ENCODE assay signal across 8 cellular contexts in genomic region chr11:46338988-46339666, GRCh38. TPM values are rescaled to one million over a fixed set of nuclear protein-coding genes. Genes with fewer than 3 reads are reported as not detected.
DNase-seq lines count a peak whose midpoint lies in the region; ATAC-seq and TF ChIP-seq lines count a peak whose summit lies in the region.

No MANE protein-coding gene starts in this region.

- no peak overlapping the region for H4K8ac ChIP-seq in H9 (replicated peaks; ENCODE audit: insufficient read length, low read depth, low read length)

- peaks cover 81 to 96% of the 10 kb centered on the region in 2 experiments for H3K4me1 Mint-ChIP-seq in H9
- H3K4me1 Mint-ChIP-seq in T-helper 2 cell treated with Interferon-gamma antibody and Interleukin-4, amounts not matched to agents 5 μg/mL and 100 μg/mL, for 36 hours (ENCODE audit: low read depth): peaks cover 39% of the 10 kb centered on the region

- H3T11ph ChIP-seq in H9 (ENCODE audit: low read length): no peak overlapping the region

- CTCF ChIA-PET in OCI-LY7 (lab: Charles Lee; ENCODE audit: unreplicated experiment): no interaction called here

- no peaks in the 10 kb centered on the region; a peak in 1 of 7 replicates for H3K36me3 Mint-ChIP-seq in H9 (ENCODE audit: insufficient read depth in 1 of 3, low read depth in 3 of 3)
- no peaks in the 10 kb centered on the region for H3K36me3 Mint-ChIP-seq in T-helper 2 cell treated with Interferon-gamma antibody and Interleukin-4, amounts not matched to agents 5 μg/mL and 100 μg/mL, for 36 hours (ENCODE audit: low read depth)

- H3K27ac Mint-ChIP-seq in H9: peak overlapping the region; percentile 90 to 98 (median 98)
- H3K27ac Mint-ChIP-seq in T-helper 2 cell treated with Interferon-gamma antibody and Interleukin-4, amounts not matched to agents 5 μg/mL and 100 μg/mL, for 36 hours: no peak overlapping the region

- peak overlapping the region; percentile 45 to 74 for H3K4me3 Mint-ChIP-seq in H9
- H3K4me3 Mint-ChIP-seq in T-helper 2 cell treated with Interferon-gamma antibody and Interleukin-4, amounts not matched to agents 5 μg/mL and 100 μg/mL, for 36 hours: no peak overlapping the region

- H3K27me3 ChIP-seq in H9 (ENCODE audit: insufficient read depth, low read length) (peaks cover 4% of the 10 kb centered on the region; the same call in 1 of the 2 replicates), OCI-LY3 (ENCODE audit: low read depth, low read length) (peaks cover 10% of the 10 kb centered on the region), cardiac muscle cell (no peaks in the 10 kb centered on the region), psoas muscle (ENCODE audit: insufficient read depth in 3 of 3, low read length in 2 of 3) (peaks cover 0 to 4% (median 2%) of the 10 kb centered on the region in 3 donors)

- H3K9me2 ChIP-seq in OCI-LY7 (ENCODE audit: insufficient read depth, low read length): no peaks in the 10 kb centered on the region

- H2BK20ac ChIP-seq in H9 (ENCODE audit: low read depth, low read length, poor library complexity, severe bottlenecking): no peak overlapping the region

- H3K23ac ChIP-seq in H9 (ENCODE audit: insufficient read length, low read depth, low read length): no peak overlapping the region

- H3K27ac ChIP-seq in H9 (ENCODE audit: insufficient read length, low read depth, low read length) (peak overlapping the region; percentile 53), OCI-LY3 (ENCODE audit: low read length) (no peak overlapping the region), cardiac muscle cell (peak overlapping the region; percentile 79), psoas muscle (peak overlapping the region; percentile 62), OCI-LY7 (ENCODE audit: low read depth, low read length, poor library complexity, severe bottlenecking) (no peak overlapping the region)

- POLR2A ChIA-PET in OCI-LY7 (lab: Charles Lee): interaction anchor here (0.6 to 1.5 kb wide), 2 partner anchors 20 to 103 kb away, joined by 4 to 6 read pairs; no protein-coding TSS in a partner anchor

- H3K36me3 ChIP-seq in OCI-LY3 (replicated peaks; ENCODE audit: low read depth, low read length) (no peaks in the 10 kb centered on the region), cardiac muscle cell (no peaks in the 10 kb centered on the region), psoas muscle (ENCODE audit: insufficient read depth in 1 of 2, low read depth in 1 of 2) (no peaks in the 10 kb centered on the region), OCI-LY7 (ENCODE audit: insufficient read depth, low read length) (no peaks in the 10 kb centered on the region)

- no CpG with 5 or more reads among the region's 16 CpGs for WGBS in H9 (ENCODE audit: extremely low coverage, insufficient read length, low lambda C conversion rate)
- WGBS in psoas muscle, 3 donors: 19 to 23% (median 21%) methylated on average over 16 of the region's 16 CpGs

- H4K20me1 ChIP-seq in H9 (ENCODE audit: control insufficient read depth, insufficient read depth, insufficient read length) (no peaks in the 10 kb centered on the region), OCI-LY3 (ENCODE audit: insufficient read depth, low read length) (no peaks in the 10 kb centered on the region), OCI-LY7 (ENCODE audit: insufficient read depth, low read length) (no peaks in the 10 kb centered on the region)

- no peak overlapping the region for H2BK120ac ChIP-seq in H9 (ENCODE audit: low read depth, low read length, poor library complexity, severe bottlenecking)

- H3K4me1 ChIP-seq in H9 (ENCODE audit: insufficient read depth, low read length) (peaks cover 38% of the 10 kb centered on the region), OCI-LY3 (ENCODE audit: low read length) (peaks cover 10% of the 10 kb centered on the region), cardiac muscle cell (ENCODE audit: low read depth) (peaks cover 35% of the 10 kb centered on the region), psoas muscle (peaks cover 18% of the 10 kb centered on the region), OCI-LY7 (ENCODE audit: insufficient read depth, low read length, poor library complexity, severe bottlenecking) (peaks cover 8% of the 10 kb centered on the region)

- H4K91ac ChIP-seq in H9 (ENCODE audit: insufficient read length, low read depth, low read length): no peak overlapping the region

- peaks cover 16% of the 10 kb centered on the region for H3K27me3 Mint-ChIP-seq in H9 (ENCODE audit: low read depth)
- peaks cover 17% of the 10 kb centered on the region for H3K27me3 Mint-ChIP-seq in T-helper 2 cell treated with Interferon-gamma antibody and Interleukin-4, amounts not matched to agents 5 μg/mL and 100 μg/mL, for 36 hours (ENCODE audit: low read depth)

- no peak overlapping the region for H4K5ac ChIP-seq in H9 (ENCODE audit: insufficient read length, low read depth, low read length)

- no peak overlapping the region for H2BK12ac ChIP-seq in H9 (ENCODE audit: insufficient read length, low read depth, low read length)

- BruUV-seq in OCI-LY7 (replicated peaks; lab: Mats Ljungman, UMichigan): no TSS peak

- H3K4me3 ChIP-seq in OCI-LY3 (ENCODE audit: low read length) (no peak overlapping the region), cardiac muscle cell (no peak overlapping the region), psoas muscle (peak overlapping the region; percentile 59), OCI-LY7 (ENCODE audit: low read depth, low read length, poor library complexity, severe bottlenecking) (no peak overlapping the region)

- H3K4me2 ChIP-seq in H9 (ENCODE audit: insufficient read depth, insufficient read length, low read length): peak overlapping the region; percentile 17
- H3K4me2 ChIP-seq in OCI-LY3 (ENCODE audit: low read length): 0 out of 2 replicates have a peak overlapping the region, but pooled peaks have one; percentile 15
- H3K4me2 ChIP-seq in OCI-LY7 (ENCODE audit: low read length): no peak overlapping the region

- ATAC-seq in psoas muscle: peak; percentile 64 to 89 (median 77)
- no peak for ATAC-seq in HG03571 (IDR thresholded peaks at IDR 0.05; ENCODE audit: unreplicated experiment)

- no peak overlapping the region for H3K4ac ChIP-seq in H9 (ENCODE audit: low read depth, low read length)

- no peak overlapping the region for H3K56ac ChIP-seq in H9 (ENCODE audit: insufficient read length, low read depth, low read length)

- H3K79me2 ChIP-seq in H9 (ENCODE audit: insufficient read depth, low read length): no peaks in the 10 kb centered on the region
- H3K79me2 ChIP-seq in OCI-LY3 (ENCODE audit: low read length): no peaks in the 10 kb centered on the region
- no peaks in the 10 kb centered on the region for H3K79me2 ChIP-seq in OCI-LY7 (ENCODE audit: insufficient read depth, low read depth, low read length)

- H3K9ac ChIP-seq in H9 (ENCODE audit: extremely low read depth, insufficient read length, low read length): no peak overlapping the region
- H3K9ac ChIP-seq in OCI-LY3 (ENCODE audit: low read length): no peak overlapping the region

- H3K9me3 ChIP-seq in H9 (ENCODE audit: control insufficient read depth, low read depth, low read length) (no peaks in the 10 kb centered on the region), OCI-LY3 (ENCODE audit: insufficient read depth, low read length) (no peaks in the 10 kb centered on the region), cardiac muscle cell (ENCODE audit: low read depth) (no peaks in the 10 kb centered on the region), psoas muscle (no peaks in the 10 kb centered on the region), OCI-LY7 (ENCODE audit: low read length) (no peaks in the 10 kb centered on the region)

- H2AFZ ChIP-seq in H9 (ENCODE audit: low read length) (no peak overlapping the region), OCI-LY3 (ENCODE audit: low read depth, low read length) (peak overlapping the region; percentile 48; the same call in 1 of the 2 replicates), OCI-LY7 (ENCODE audit: low read length) (no peak overlapping the region)

- H3K23me2 ChIP-seq in H9 (ENCODE audit: insufficient read length, low read depth, low read length, poor library complexity, severe bottlenecking): no peaks in the 10 kb centered on the region

- no peak overlapping the region for H2BK15ac ChIP-seq in H9 (ENCODE audit: low read depth, low read length)

- H2AK5ac ChIP-seq in H9 (ENCODE audit: insufficient read length, low read length): no peak overlapping the region

- peak; percentile 96 for DNase-seq in H9
- DNase-seq in cardiac muscle cell (ENCODE audit: low read depth in 1 of 2, low spot score in 1 of 2): peak in 1 of 2 donors; percentile 73
- peak in 1 of 2 donors; percentile 33 for DNase-seq in psoas muscle
- DNase-seq in T-helper 2 cell treated with Interferon-gamma antibody and Interleukin-4, amounts not matched to agents 5 μg/mL and 100 μg/mL, for 36 hours (ENCODE audit: low spot score): no peak
- DNase-seq in stimulated activated CD4-positive, alpha-beta T cell treated with anti-CD3 and anti-CD28 coated beads, Interleukin-2, amount 100 ng/mL, for 24 hours: no peak
- no peak for DNase-seq in OCI-LY7 (ENCODE audit: low spot score)

- H3K79me1 ChIP-seq in H9 (ENCODE audit: insufficient read depth, low read depth, low read length, poor library complexity, severe bottlenecking): no peaks in the 10 kb centered on the region

- peak overlapping the region; percentile 6 for H2BK5ac ChIP-seq in H9 (ENCODE audit: insufficient read length, low read length)

- intact Hi-C loops in psoas muscle (cut with DNase I) (loop anchor here in 1 of 2 donors (10.0 kb wide), 1 partner anchor 214 kb away; the partner anchor contains the start of gene PHF21A), OCI-LY7 (cut with micrococcal nuclease; ENCODE audit: unreplicated experiment) (no loop called here)

- no peaks in the 10 kb centered on the region for H3K9me3 Mint-ChIP-seq in H9
- H3K9me3 Mint-ChIP-seq in T-helper 2 cell treated with Interferon-gamma antibody and Interleukin-4, amounts not matched to agents 5 μg/mL and 100 μg/mL, for 36 hours: no peaks in the 10 kb centered on the region

- TF ChIP-seq CTCF in H9 (conservative IDR thresholded peaks at IDR 0.05) (no peak), OCI-LY3 (IDR thresholded peaks at IDR 0.05; ENCODE audit: low read depth, low read length) (no peak), cardiac muscle cell (IDR thresholded peaks at IDR 0.05; ENCODE audit: low read depth, low read length) (no peak), psoas muscle (IDR thresholded peaks at IDR 0.05) (no peak), OCI-LY7 (conservative IDR thresholded peaks at IDR 0.05; ENCODE audit: low read length) (no peak)

- peak overlapping the region; percentile 67 for H3K14ac ChIP-seq in H9 (ENCODE audit: insufficient read depth, low read length)

- peak overlapping the region; percentile 35 for H3K18ac ChIP-seq in H9 (ENCODE audit: insufficient read length, low read depth, low read length)

RNA-seq across cellular contexts. Expression of gene DGKZ, which starts 8.1 kb away (rescaled TPM):
- 68.8 and 68.9 TPM in 2 replicates for total RNA-seq in H9 (2021)
- total RNA-seq in cardiac muscle cell: 81.8 TPM in 2 replicates
- 48.3 and 48.5 TPM in 2 replicates for polyA plus RNA-seq in cardiac muscle cell
- total RNA-seq in psoas muscle: 100 to 1,000 TPM in 1 of 4 donors, 10 to 100 TPM in 3; 90.2 to 138 (median 96.2) TPM
- polyA plus RNA-seq in psoas muscle: 10 to 100 TPM; 57.7 to 85.4 (median 62.0) TPM
- total RNA-seq in OCI-LY7 (2014; rRNA removed; shearing (Covaris generic)): 110 and 134 TPM in 2 replicates
- 141 and 163 TPM in 2 replicates for total RNA-seq in OCI-LY7 (2022)

RNA-seq across cellular contexts. Expression of gene MDK, which starts 42.3 kb away (rescaled TPM):
- total RNA-seq in H9 (2021) (392 and 407 TPM in 2 replicates), cardiac muscle cell (2,973 and 4,339 TPM in 2 replicates), psoas muscle (1 to 10 TPM; 1.4 to 6.3 (median 2.4) TPM), OCI-LY7 (2022) (5.4 and 6.2 TPM in 2 replicates)
- polyA plus RNA-seq in cardiac muscle cell (3,396 and 3,769 TPM in 2 replicates), psoas muscle (1 to 10 TPM; 1.2 to 2.0 (median 1.8) TPM)
- total RNA-seq in OCI-LY7 (2014; rRNA removed; shearing (Covaris generic)): 4.1 and 5.1 TPM in 2 replicates

RNA-seq across cellular contexts. Expression of gene CHRM4, which starts 52.4 kb away (rescaled TPM):
- total RNA-seq in H9 (2021) (1.0 and 1.1 TPM in 2 replicates), cardiac muscle cell (0.51 and 0.56 TPM in 2 replicates), psoas muscle (not detected), OCI-LY7 (2022) (0.24 TPM in 1 of 2 replicates, not detected in the other)
- polyA plus RNA-seq in cardiac muscle cell (not detected in 2 replicates), psoas muscle (not detected)
- total RNA-seq in OCI-LY7 (2014; rRNA removed; shearing (Covaris generic)): 0.09 TPM in 1 of 2 replicates, not detected in the other

Comparison
In these comparisons a context has a peak if more than half of its experiments do, and no peak if none do; other contexts are left out.
1. H3K27ac ChIP-seq: peak in H9 (single experiment), cardiac muscle cell (single experiment) and psoas muscle (single experiment); none in OCI-LY3 (single experiment) and OCI-LY7 (single experiment).
2. RNA of gene MDK, which starts 42.3 kb away (total RNA-seq): 2,973 to 4,339 TPM in cardiac muscle cell and 392 to 407 TPM in H9; 4.1 to 6.2 TPM in OCI-LY7 and 1.4 to 6.3 TPM in psoas muscle; every median in the first group is over 10 times any median in the second.